16 cellular contexts compared by ENCODE assay signal in the genomic region with DNA sequence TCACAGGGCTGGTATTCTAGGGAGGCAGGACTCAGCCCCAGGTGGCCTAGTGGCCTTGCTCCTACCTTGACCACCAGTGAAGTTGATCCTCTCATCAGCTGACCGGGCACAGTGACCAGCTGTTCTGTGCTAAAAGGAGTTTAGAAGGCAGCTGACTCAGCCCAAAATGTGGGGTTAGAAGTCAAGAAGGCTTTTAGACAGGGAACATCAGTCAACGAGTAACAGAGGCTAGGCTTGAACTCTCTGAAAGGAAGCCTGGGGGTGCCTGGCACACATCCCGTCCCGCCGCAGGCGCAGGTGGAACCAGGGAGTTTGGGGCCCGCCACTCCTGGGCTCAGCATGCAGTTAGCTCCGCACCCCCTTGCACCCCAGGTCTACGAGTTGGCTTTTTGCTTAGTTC.
DNase-seq lines count a peak whose midpoint lies in the region; FAIRE-seq and TF ChIP-seq lines count a peak whose summit lies in the region.
"Had no signal": no experiment of that assay in that cellular context is flagged by ENCODE, and none has a peak within 500 bp of the region (broad histone marks: within the 10 kb centered on the region; RNA-seq: fewer than 3 reads in every experiment).

No MANE protein-coding gene starts in this region.

- no peak for FAIRE-seq in H54 (lab: Jason Lieb, UNC)
- FAIRE-seq: GM18507 had no signal

- no peak for TF ChIP-seq POLR2A in esophagus squamous epithelium (IDR thresholded peaks at IDR 0.05)
- no peak for TF ChIP-seq POLR2A in erythroblast (IDR thresholded peaks at IDR 0.05; ENCODE audit: low read length)
- TF ChIP-seq POLR2A in H54 (IDR thresholded peaks at IDR 0.05; ENCODE audit: low read depth, low read length) = no peak

- 87 to 90% methylated on average over 8 of the region's 9 CpGs for WGBS in esophagus squamous epithelium, 2 donors

- peak overlapping the region; percentile 15; the same call in 1 of the 2 replicates for H3K27ac ChIP-seq in SJCRH30
- H3K27ac ChIP-seq in esophagus squamous epithelium = peak overlapping the region; percentile 48 to 88 (median 84)
- H3K27ac ChIP-seq in tibial artery = peak overlapping the region; percentile 96
- H3K27ac ChIP-seq: C4-2B, SJSA1 had no signal

- H3K27me3 ChIP-seq in SJCRH30 = no peaks in the 10 kb centered on the region
- H3K27me3 ChIP-seq in esophagus squamous epithelium = no peaks in the 10 kb centered on the region
- no peaks in the 10 kb centered on the region for H3K27me3 ChIP-seq in tibial artery
- H3K27me3 ChIP-seq: SJSA1 had no signal

- H3K4me3 ChIP-seq in SJCRH30 (no peak overlapping the region), esophagus squamous epithelium (no peak overlapping the region), tibial artery (no peak overlapping the region)
- H3K4me3 ChIP-seq: SJSA1 had no signal

- TF ChIP-seq CTCF in esophagus squamous epithelium (IDR thresholded peaks at IDR 0.05) = no peak
- TF ChIP-seq CTCF in tibial artery (IDR thresholded peaks at IDR 0.05) = no peak

- intact Hi-C loops in esophagus squamous epithelium (cut with DNase I) (no loop called here), tibial artery (cut with DNase I; ENCODE audit: low total_unique reads) (loop anchor here (5.0 kb wide), 1 partner anchor 81 kb away; no protein-coding TSS in a partner anchor)

- H3K36me3 ChIP-seq in SJCRH30 = no peaks in the 10 kb centered on the region
- H3K36me3 ChIP-seq in esophagus squamous epithelium = no peaks in the 10 kb centered on the region
- H3K36me3 ChIP-seq in tibial artery = no peaks in the 10 kb centered on the region
- H3K36me3 ChIP-seq: SJSA1 had no signal

- H3K4me1 ChIP-seq in SJCRH30 = peaks cover 31% of the 10 kb centered on the region
- peaks cover 0 to 42% (median 25%) of the 10 kb centered on the region in 3 donors for H3K4me1 ChIP-seq in esophagus squamous epithelium
- peaks cover 0 to 62% (median 54%) of the 10 kb centered on the region in 4 donors for H3K4me1 ChIP-seq in tibial artery

- H3K9me3 ChIP-seq in SJCRH30 (replicated peaks) = no peaks in the 10 kb centered on the region
- H3K9me3 ChIP-seq in esophagus squamous epithelium = no peaks in the 10 kb centered on the region
- H3K9me3 ChIP-seq in tibial artery = no peaks in the 10 kb centered on the region

- DNase-seq in SJCRH30 (peak in 1 of 2 experiments; percentile 54), esophagus squamous epithelium (lab: John Stamatoyannopoulos, UW) (no peak), myocyte (ENCODE audit: low read depth) (peak; percentile 85), tibial artery (no peak), T1000 (lab: John Stamatoyannopoulos, UW) (no peak), erythroblast (lab: John Stamatoyannopoulos, UW) (no peak), SHP77 treated with DMSO at 0.1 percent for 48 hours (lab: John Stamatoyannopoulos, UW) (no peak), H54 (ENCODE audit: insufficient read length, low spot score) (no peak)
- DNase-seq: activated naive CD8-positive, alpha-beta T cell treated with anti-CD3 and anti-CD28 coated beads, Interleukin-2, amount 10 ng/mL, durations not matched to agents 7 days and 5 days; H7; NCI-H1092; stimulated activated CD4-positive, alpha-beta T cell treated with anti-CD3 and anti-CD28 coated beads, Interleukin-4, amount 100 ng/mL, for 4 hours; stimulated activated naive CD4-positive, alpha-beta T cell treated with Interleukin-2 at 50 U/mL for 16 hours had no signal

Comparison
In these comparisons a context has a peak if more than half of its experiments do, and no peak if none do; other contexts are left out.
1. H3K27ac ChIP-seq: peak in every context shown above with its lines; median percentile 96 in tibial artery; 84 in esophagus squamous epithelium; 15 in SJCRH30.